ENCODE assay signal across 26 cellular contexts in the genomic region with DNA sequence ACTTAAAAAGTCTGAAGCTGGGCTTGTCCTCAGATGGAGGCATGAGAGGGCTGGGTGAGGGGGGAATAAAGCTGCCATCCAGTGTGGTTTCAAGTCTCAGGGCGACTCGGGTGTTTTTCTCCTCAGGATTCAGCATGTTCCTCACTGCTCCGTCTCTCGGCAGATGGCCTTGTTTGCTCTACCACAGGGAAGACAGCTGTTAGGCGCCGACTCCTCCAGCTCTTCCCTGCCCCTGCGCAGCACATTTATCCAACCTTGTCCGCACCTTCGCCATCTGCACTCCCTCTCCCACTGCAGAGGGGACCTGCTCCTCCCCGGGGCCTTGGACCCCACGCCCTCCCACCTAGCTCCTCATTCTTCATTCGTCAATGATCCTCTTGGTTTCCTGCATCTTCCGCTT. TPM values are rescaled to one million over a fixed set of nuclear protein-coding genes. Genes with fewer than 3 reads are reported as not detected.
A peak's percentile ranks its signal among the peaks of the same experiment; 100 is the strongest.
DNase-seq lines count a peak whose midpoint lies in the region; ATAC-seq and TF ChIP-seq lines count a peak whose summit lies in the region.
"Had no signal": no experiment of that assay in that cellular context is flagged by ENCODE, and none has a peak within 500 bp of the region (broad histone marks: within the 10 kb centered on the region; RNA-seq: fewer than 3 reads in every experiment).

No MANE protein-coding gene starts in this region.

- H3K4me3 Mint-ChIP-seq in CD14-positive monocyte: peak overlapping the region; percentile 31 to 64
- no peak overlapping the region for H3K4me3 Mint-ChIP-seq in activated CD8-positive, alpha-beta T cell treated with anti-CD3 and anti-CD28 coated beads for 36 hours
- H3K4me3 Mint-ChIP-seq: activated naive CD4-positive, alpha-beta T cell treated with anti-CD3 and anti-CD28 coated beads, Interleukin-2, amount 50 U/mL, for 24 hours; nephron progenitor cell; T-helper 2 cell treated with Interferon-gamma antibody and Interleukin-4, amounts not matched to agents 5 μg/mL and 100 μg/mL, for 36 hours had no signal

- H3K4me1 Mint-ChIP-seq in CD14-positive monocyte: peaks cover 42% of the 10 kb centered on the region
- peaks cover 3% of the 10 kb centered on the region for H3K4me1 Mint-ChIP-seq in activated CD8-positive, alpha-beta T cell treated with anti-CD3 and anti-CD28 coated beads for 36 hours (ENCODE audit: low read depth)

- peak overlapping the region in 1 of 7 donors; percentile 25 for H3K27ac Mint-ChIP-seq in CD14-positive monocyte
- H3K27ac Mint-ChIP-seq in activated CD8-positive, alpha-beta T cell treated with anti-CD3 and anti-CD28 coated beads for 36 hours: no peak overlapping the region
- H3K27ac Mint-ChIP-seq: activated naive CD4-positive, alpha-beta T cell treated with anti-CD3 and anti-CD28 coated beads, Interleukin-2, amount 50 U/mL, for 24 hours; nephron progenitor cell; T-helper 2 cell treated with Interferon-gamma antibody and Interleukin-4, amounts not matched to agents 5 μg/mL and 100 μg/mL, for 36 hours had no signal

- no peak overlapping the region for H3K27ac ChIP-seq in body of pancreas
- H3K27ac ChIP-seq: parathyroid adenoma, VCaP had no signal

- intact Hi-C loops in CD14-positive monocyte (cut with micrococcal nuclease) (loop anchor here (2.0 to 10.0 kb wide), 3 partner anchors 114 to 401 kb away; no protein-coding TSS in a partner anchor), body of pancreas (cut with DNase I) (loop anchor here (5.0 kb wide), 2 partner anchors 134 to 389 kb away; no protein-coding TSS in a partner anchor)
- intact Hi-C loops in activated CD8-positive, alpha-beta T cell treated with anti-CD3 and anti-CD28 coated beads for 36 hours (cut with micrococcal nuclease): loop anchor here (2.0 to 5.0 kb wide), 3 partner anchors 131 to 404 kb away; no protein-coding TSS in a partner anchor

- H3K9me3 Mint-ChIP-seq in CD14-positive monocyte: no peaks in the 10 kb centered on the region
- H3K9me3 Mint-ChIP-seq in activated CD8-positive, alpha-beta T cell treated with anti-CD3 and anti-CD28 coated beads for 36 hours: no peaks in the 10 kb centered on the region
- H3K9me3 Mint-ChIP-seq: activated naive CD4-positive, alpha-beta T cell treated with anti-CD3 and anti-CD28 coated beads, Interleukin-2, amount 50 U/mL, for 24 hours; nephron progenitor cell; T-helper 2 cell treated with Interferon-gamma antibody and Interleukin-4, amounts not matched to agents 5 μg/mL and 100 μg/mL, for 36 hours had no signal

- H3K27me3 Mint-ChIP-seq in CD14-positive monocyte (ENCODE audit: low read depth in 3 of 3): peaks cover 36 to 43% (median 37%) of the 10 kb centered on the region in 3 donors
- H3K27me3 Mint-ChIP-seq in activated CD8-positive, alpha-beta T cell treated with anti-CD3 and anti-CD28 coated beads for 36 hours: peaks cover 14% of the 10 kb centered on the region

- no peak overlapping the region for H3K4me3 ChIP-seq in body of pancreas

- peaks cover 6% of the 10 kb centered on the region for H3K4me1 ChIP-seq in body of pancreas
- H3K4me1 ChIP-seq: parathyroid adenoma had no signal

- no peaks in the 10 kb centered on the region for H3K36me3 ChIP-seq in body of pancreas (replicated peaks in 1 of 2; ENCODE audit: insufficient read depth in 1 of 2, low read depth in 2 of 2)

- TF ChIP-seq POLR2A in body of pancreas (IDR thresholded peaks at IDR 0.05): no peak

- H3K27me3 ChIP-seq in body of pancreas: no peaks in the 10 kb centered on the region

- peaks cover 0 to 2% of the 10 kb centered on the region in 2 donors for H3K36me3 Mint-ChIP-seq in CD14-positive monocyte
- H3K36me3 Mint-ChIP-seq in activated CD8-positive, alpha-beta T cell treated with anti-CD3 and anti-CD28 coated beads for 36 hours (ENCODE audit: low read depth): no peaks in the 10 kb centered on the region
- H3K36me3 Mint-ChIP-seq: activated naive CD4-positive, alpha-beta T cell treated with anti-CD3 and anti-CD28 coated beads, Interleukin-2, amount 50 U/mL, for 24 hours had no signal

- TF ChIP-seq CTCF in CD14-positive monocyte (IDR thresholded peaks at IDR 0.05) (no peak), body of pancreas (IDR thresholded peaks at IDR 0.05) (no peak)
- no peak for TF ChIP-seq CTCF in activated CD8-positive, alpha-beta T cell treated with anti-CD3 and anti-CD28 coated beads for 36 hours (IDR thresholded peaks at IDR 0.05)

- WGBS in body of pancreas, 2 donors: 61 to 71% methylated on average over 13 of the region's 13 CpGs

- POLR2A ChIA-PET in activated CD8-positive, alpha-beta T cell treated with anti-CD3 and anti-CD28 coated beads for 36 hours (lab: Charles Lee): interaction anchor here (0.6 to 1.2 kb wide), 2 partner anchors 59 to 512 kb away, joined by 3 to 4 read pairs; no protein-coding TSS in a partner anchor

- CTCF ChIA-PET in activated CD8-positive, alpha-beta T cell treated with anti-CD3 and anti-CD28 coated beads for 36 hours (lab: Charles Lee): interaction anchor here (0.6 to 14.7 kb wide), 34 partner anchors 8 to 406 kb away, joined by 3 to 315 read pairs (median 5); partner anchors contain the start of genes FLG2, S100A11 and TCHH

- no peaks in the 10 kb centered on the region for H3K9me3 ChIP-seq in body of pancreas

- ATAC-seq in body of pancreas (no peak), GM21717 (IDR thresholded peaks at IDR 0.05; ENCODE audit: unreplicated experiment) (no peak)
- ATAC-seq in activated CD8-positive, alpha-beta T cell treated with anti-CD3 and anti-CD28 coated beads for 36 hours: no peak
- ATAC-seq: sciatic nerve had no signal

- DNase-seq in CD14-positive monocyte (ENCODE audit: low spot score): no peak
- DNase-seq in DMS53 treated with DMSO at 0.1 percent for 48 hours (lab: John Stamatoyannopoulos, UW; ENCODE audit: unreplicated experiment): peak; percentile 55
- DNase-seq in NCI-H524 treated with DMSO at 0.1 percent for 48 hours (lab: John Stamatoyannopoulos, UW): peak; percentile 72
- peak in 3 of 4 donors; percentile 34 to 47 (median 40) for DNase-seq in body of pancreas
- DNase-seq in NCI-H1417 treated with DMSO at 0.1 percent for 48 hours (lab: John Stamatoyannopoulos, UW): no peak
- DNase-seq in medulla oblongata (ENCODE audit: extremely low spot score): no peak
- DNase-seq in activated CD8-positive, alpha-beta T cell treated with anti-CD3 and anti-CD28 coated beads for 36 hours: no peak
- DNase-seq: ACHN; activated CD4-positive, alpha-beta T cell treated with anti-CD3 and anti-CD28 coated beads, Interleukin-2, amount 50 U/mL, for 1 hour; Calu3; GDM1; GOT3; islet precursor cell; nephron progenitor cell; stimulated activated CD4-positive, alpha-beta T cell treated with anti-CD3 and anti-CD28 coated beads, Interleukin-4, amount 100 ng/mL, for 4 hours; stimulated activated naive CD4-positive, alpha-beta T cell had no signal

RNA-seq across cellular contexts. Expression of gene S100A11, which starts 16.6 kb away (rescaled TPM):
- 1,000 to 10,000 TPM; 2,621 to 3,364 TPM for polyA plus RNA-seq in CD14-positive monocyte
- total RNA-seq in body of pancreas: 100 to 1,000 TPM in 1 of 2 donors, 10 to 100 TPM in 1; 76.1 to 101 TPM
- total RNA-seq in activated CD8-positive, alpha-beta T cell treated with anti-CD3 and anti-CD28 coated beads for 36 hours: 100 to 1,000 TPM; 131 to 144 TPM

RNA-seq across cellular contexts. Expression of gene TCHHL1, which starts 35.5 kb away (rescaled TPM):
- polyA plus RNA-seq in CD14-positive monocyte: not detected
- total RNA-seq in body of pancreas: not detected
- not detected for total RNA-seq in activated CD8-positive, alpha-beta T cell treated with anti-CD3 and anti-CD28 coated beads for 36 hours
- total RNA-seq: Calu3, dermis microvascular lymphatic vessel endothelial cell, fibroblast of lung, MCF 10A, sciatic nerve had no signal
- polyA plus RNA-seq: BJ, fibroblast of lung had no signal

RNA-seq across cellular contexts. Expression of gene S100A10, which starts 59.7 kb away (rescaled TPM):
- 1,000 to 10,000 TPM; 2,129 to 2,138 TPM for polyA plus RNA-seq in CD14-positive monocyte
- total RNA-seq in body of pancreas: 100 to 1,000 TPM in 1 of 2 donors, 10 to 100 TPM in 1; 40.7 to 105 TPM
- total RNA-seq in activated CD8-positive, alpha-beta T cell treated with anti-CD3 and anti-CD28 coated beads for 36 hours: 100 to 1,000 TPM; 208 to 220 TPM

Comparison
In these comparisons a context has a peak if more than half of its experiments do, and no peak if none do; other contexts are left out.
1. DNase-seq: peak in DMS53 treated with DMSO at 0.1 percent for 48 hours (single experiment), NCI-H524 treated with DMSO at 0.1 percent for 48 hours (single experiment) and body of pancreas (3 of 4); none in CD14-positive monocyte (single experiment), NCI-H1417 treated with DMSO at 0.1 percent for 48 hours (single experiment), medulla oblongata (single experiment) and activated CD8-positive, alpha-beta T cell treated with anti-CD3 and anti-CD28 coated beads for 36 hours (single experiment).